26 cellular contexts compared by ENCODE assay signal in the genomic region with DNA sequence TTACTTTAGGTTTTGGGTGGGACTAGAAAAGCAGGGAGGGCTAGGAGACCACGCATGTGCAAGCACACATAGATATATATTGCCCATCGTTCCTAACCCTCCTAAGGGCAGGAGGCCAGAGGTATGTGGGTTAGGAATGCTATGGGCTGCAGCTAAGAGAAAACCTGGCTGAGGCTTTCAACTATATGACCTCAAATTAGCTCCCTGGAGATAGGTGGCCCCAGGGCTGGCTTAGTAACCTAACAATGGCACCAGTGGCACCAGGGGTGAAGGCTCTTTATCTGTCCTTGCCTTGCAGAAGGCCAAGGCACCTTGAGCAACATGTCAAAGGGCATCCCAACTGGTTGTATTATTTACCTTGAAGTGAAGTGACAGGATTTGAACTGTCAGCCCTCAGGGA.
"Had no signal": no experiment of that assay in that cellular context is flagged by ENCODE, and none has a peak within 500 bp of the region (broad histone marks: within the 10 kb centered on the region; RNA-seq: fewer than 3 reads in every experiment).

No MANE protein-coding gene starts in this region.

- H3K27me3 ChIP-seq: left lung, ovary, suprapubic skin, tibial artery, vagina had no signal

- H3K36me3 Mint-ChIP-seq: naive thymus-derived CD4-positive, alpha-beta T cell; natural killer cell treated with Interleukin-12 subunit alpha and Interleukin-12 subunit beta and Interleukin-15 and Interleukin-18, amount 100 ng/mL, for 72 hours; stimulated activated naive B cell treated with anti-CD40 and anti-IgM and Interleukin-4, amounts not matched to agents 10 μg/mL and 1 μg/mL and 100 μg/mL, for 72 hours had no signal

- H3K4me3 ChIP-seq: left lung, lung, mucosa of descending colon, ovary, skin epidermis, suprapubic skin, thoracic aorta, tibial artery, vagina had no signal

- H3K4me3 Mint-ChIP-seq: naive thymus-derived CD4-positive, alpha-beta T cell; natural killer cell treated with Interleukin-12 subunit alpha and Interleukin-12 subunit beta and Interleukin-15 and Interleukin-18, amount 100 ng/mL, for 72 hours; stimulated activated naive B cell treated with anti-CD40 and anti-IgM and Interleukin-4, amounts not matched to agents 10 μg/mL and 1 μg/mL and 100 μg/mL, for 72 hours; type B pancreatic cell had no signal

- H3K27ac ChIP-seq: left lung, ovary, skin epidermis, suprapubic skin, thoracic aorta, tibial artery, vagina had no signal

- H3K9me3 ChIP-seq: left lung, mucosa of descending colon, ovary, suprapubic skin, thoracic aorta, tibial artery, vagina had no signal

- H3K27me3 Mint-ChIP-seq: progenitor cell of endocrine pancreas; stimulated activated naive B cell treated with anti-CD40 and anti-IgM and Interleukin-4, amounts not matched to agents 10 μg/mL and 1 μg/mL and 100 μg/mL, for 72 hours; type B pancreatic cell had no signal

- ATAC-seq: left colon; mucosa of descending colon; naive thymus-derived CD4-positive, alpha-beta T cell; sciatic nerve; stimulated activated naive B cell treated with anti-CD40 and anti-IgM and Interleukin-4, amounts not matched to agents 10 μg/mL and 1 μg/mL and 100 μg/mL, for 72 hours; stimulated activated naive CD8-positive, alpha-beta T cell treated with anti-CD3 and anti-CD28 coated beads, Interleukin-15, Interleukin-2, amounts not matched to agents 100 U/mL and 50 U/mL, for 24 hours had no signal

- H3K27ac Mint-ChIP-seq: naive thymus-derived CD4-positive, alpha-beta T cell; natural killer cell treated with Interleukin-12 subunit alpha and Interleukin-12 subunit beta and Interleukin-15 and Interleukin-18, amount 100 ng/mL, for 72 hours; progenitor cell of endocrine pancreas; stimulated activated naive B cell treated with anti-CD40 and anti-IgM and Interleukin-4, amounts not matched to agents 10 μg/mL and 1 μg/mL and 100 μg/mL, for 72 hours; type B pancreatic cell had no signal

- DNase-seq: head of caudate nucleus; hippocampal formation; kidney; left colon; left lung; midbrain; mucosa of descending colon; naive thymus-derived CD4-positive, alpha-beta T cell; ovary; retina; stimulated activated CD4-positive, alpha-beta T cell treated with anti-CD3 and anti-CD28 coated beads, Interleukin-12 subunit alpha, Interleukin-12 subunit beta, amount 100 ng/mL, for 4 hours; stimulated activated CD4-positive, alpha-beta T cell treated with anti-CD3 and anti-CD28 coated beads, Interleukin-15, amount 100 ng/mL, for 24 hours; stimulated activated CD4-positive, alpha-beta T cell treated with anti-CD3 and anti-CD28 coated beads, Interleukin-2, amount 100 ng/mL, for 24 hours; stimulated activated CD4-positive, alpha-beta T cell treated with anti-CD3 and anti-CD28 coated beads, Interleukin-4, amount 100 ng/mL, for 1 hour; stimulated activated naive B cell treated with anti-CD40 and anti-IgM and Interleukin-4, amounts not matched to agents 10 μg/mL and 1 μg/mL and 100 μg/mL, for 72 hours; stimulated activated naive CD8-positive, alpha-beta T cell treated with anti-CD3 and anti-CD28 coated beads, Interleukin-15, Interleukin-2, amounts not matched to agents 100 U/mL and 50 U/mL, for 24 hours; tibial artery had no signal

- H3K4me1 Mint-ChIP-seq: naive thymus-derived CD4-positive, alpha-beta T cell; stimulated activated naive B cell treated with anti-CD40 and anti-IgM and Interleukin-4, amounts not matched to agents 10 μg/mL and 1 μg/mL and 100 μg/mL, for 72 hours had no signal

- H3K9me3 Mint-ChIP-seq: naive thymus-derived CD4-positive, alpha-beta T cell; natural killer cell treated with Interleukin-12 subunit alpha and Interleukin-12 subunit beta and Interleukin-15 and Interleukin-18, amount 100 ng/mL, for 72 hours; stimulated activated naive B cell treated with anti-CD40 and anti-IgM and Interleukin-4, amounts not matched to agents 10 μg/mL and 1 μg/mL and 100 μg/mL, for 72 hours; type B pancreatic cell had no signal

- H3K4me1 ChIP-seq: left lung had no signal

- H3K36me3 ChIP-seq: ovary had no signal
